1 cellular context compared by ENCODE assay signal in genomic region chr17:66781135-66781534, GRCh38.
TF ChIP-seq lines count a peak whose summit lies in the region.

No MANE protein-coding gene starts in this region.

TF ChIP-seq in H1, 55 proteins besides CTCF, POLR2A, EP300 and RAD21:
- TF ChIP-seq SIN3A (conservative IDR thresholded peaks at IDR 0.05 in 1 of 2, IDR thresholded peaks at IDR 0.05 in 1 of 2; ENCODE audit: low read depth in 1 of 2, low read length in 2 of 2): no peak
- TF ChIP-seq TAF1 (IDR thresholded peaks at IDR 0.05; ENCODE audit: low read depth, low read length): no peak
- no peak for TF ChIP-seq TAF7 (optimal IDR thresholded peaks at IDR 0.05; ENCODE audit: borderline replicate concordance, low read depth, low read length)
- TF ChIP-seq KDM1A (IDR thresholded peaks at IDR 0.05; ENCODE audit: borderline replicate concordance, low read length): no peak
- TF ChIP-seq RNF2 (IDR thresholded peaks at IDR 0.05; ENCODE audit: borderline replicate concordance, low read depth, low read length, missing control alignments, poor library complexity, severe bottlenecking): no peak
- TF ChIP-seq NANOG (IDR thresholded peaks at IDR 0.05; ENCODE audit: insufficient read depth, low read depth, low read length, poor library complexity, severe bottlenecking): no peak
- no peak for TF ChIP-seq JUN (IDR thresholded peaks at IDR 0.05; ENCODE audit: low read depth, low read length)
- TF ChIP-seq E2F6 (IDR thresholded peaks at IDR 0.05): no peak
- TF ChIP-seq CHD1 (IDR thresholded peaks at IDR 0.05; ENCODE audit: low read depth, low read length): no peak
- TF ChIP-seq KDM4A (IDR thresholded peaks at IDR 0.05; ENCODE audit: low read depth, low read length, severe bottlenecking): no peak
- TF ChIP-seq SUZ12 (IDR thresholded peaks at IDR 0.05; ENCODE audit: low read length): no peak
- TF ChIP-seq RBBP5 (IDR thresholded peaks at IDR 0.05; ENCODE audit: borderline replicate concordance, low read depth, low read length): no peak
